21 cellular contexts compared by ENCODE assay signal in the genomic region with DNA sequence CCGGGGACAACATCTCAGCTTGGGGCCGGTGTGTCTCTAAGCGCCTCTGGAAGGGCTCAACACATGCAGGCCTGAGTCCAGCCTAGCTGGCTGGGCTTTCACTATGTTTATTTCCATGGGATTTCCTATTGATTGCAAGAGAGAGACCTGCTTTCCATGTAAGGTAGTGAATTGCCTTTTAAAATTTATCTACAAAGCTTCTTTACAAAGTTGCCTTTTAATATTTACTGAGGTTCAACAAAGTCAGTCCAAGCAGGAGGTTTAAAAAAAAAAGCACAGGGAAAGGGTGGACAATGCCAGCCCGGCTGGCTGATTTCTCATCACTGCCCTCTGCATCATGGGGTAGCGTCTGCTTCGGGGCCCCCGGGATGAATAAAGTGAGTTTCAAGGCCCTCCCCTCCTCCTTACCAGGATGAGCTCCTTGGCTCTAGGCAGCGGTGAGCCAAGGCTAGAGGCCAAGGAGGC. TPM values are rescaled to one million over a fixed set of nuclear protein-coding genes. Genes with fewer than 3 reads are reported as not detected.
A peak's percentile ranks its signal among the peaks of the same experiment; 100 is the strongest.
DNase-seq lines count a peak whose midpoint lies in the region; ATAC-seq and TF ChIP-seq lines count a peak whose summit lies in the region.
"Had no signal": no experiment of that assay in that cellular context is flagged by ENCODE, and none has a peak within 500 bp of the region (broad histone marks: within the 10 kb centered on the region; RNA-seq: fewer than 3 reads in every experiment).

No MANE protein-coding gene starts in this region.

- no peak overlapping the region for H2AFZ ChIP-seq in SK-N-SH (ENCODE audit: low read depth)
- H2AFZ ChIP-seq: GM23248 had no signal

- H3K27me3 Mint-ChIP-seq in CD4-positive, CD25-positive, alpha-beta regulatory T cell = no peaks in the 10 kb centered on the region
- no peaks in the 10 kb centered on the region for H3K27me3 Mint-ChIP-seq in effector memory CD8-positive, alpha-beta T cell
- no peaks in the 10 kb centered on the region for H3K27me3 Mint-ChIP-seq in progenitor cell of endocrine pancreas
- no peaks in the 10 kb centered on the region for H3K27me3 Mint-ChIP-seq in T-helper 2 cell treated with Interferon-gamma antibody and Interleukin-4, amounts not matched to agents 5 μg/mL and 100 μg/mL, for 36 hours (ENCODE audit: low read depth)

- peaks cover 5% of the 10 kb centered on the region for H3F3A ChIP-seq in SK-N-SH (replicated peaks; ENCODE audit: insufficient read depth)

- peak overlapping the region in 2 of 3 donors; percentile 36 to 49 for H3K27ac Mint-ChIP-seq in CD4-positive, CD25-positive, alpha-beta regulatory T cell
- peak overlapping the region; percentile 68 to 71 for H3K27ac Mint-ChIP-seq in effector memory CD8-positive, alpha-beta T cell
- peak overlapping the region; percentile 37 for H3K27ac Mint-ChIP-seq in progenitor cell of endocrine pancreas
- H3K27ac Mint-ChIP-seq in T-helper 2 cell treated with Interferon-gamma antibody and Interleukin-4, amounts not matched to agents 5 μg/mL and 100 μg/mL, for 36 hours = no peak overlapping the region
- H3K27ac Mint-ChIP-seq: HFFc6, IgD-negative memory B cell had no signal

- TF ChIP-seq CTCF in RWPE1 (conservative IDR thresholded peaks at IDR 0.05; ENCODE audit: low read depth) (no peak), progenitor cell of endocrine pancreas (IDR thresholded peaks at IDR 0.05; ENCODE audit: unreplicated experiment) (no peak), SK-N-SH (IDR thresholded peaks at IDR 0.05) (no peak)

- DNase-seq in CD4-positive, CD25-positive, alpha-beta regulatory T cell = no peak
- DNase-seq in RWPE1 (ENCODE audit: low spot score) = no peak
- no peak for DNase-seq in effector memory CD8-positive, alpha-beta T cell
- DNase-seq in progenitor cell of endocrine pancreas (ENCODE audit: low spot score, unreplicated experiment) = no peak
- DNase-seq in SK-N-SH = no peak
- no peak for DNase-seq in activated gamma-delta T cell treated with Interleukin-2 at 50 U/mL for 16 hours
- no peak for DNase-seq in T-helper 2 cell treated with Interferon-gamma antibody and Interleukin-4, amounts not matched to agents 5 μg/mL and 100 μg/mL, for 36 hours (ENCODE audit: low spot score)
- DNase-seq: 8988T, GM23248, H9, HFFc6, NCI-H1048, NCI-H1694 treated with DMSO at 0.1 percent for 48 hours, NCI-H2081, NCI-H2171, NCI-H226, NCI-H510A, SJCRH30 had no signal

- no peaks in the 10 kb centered on the region for H4K20me1 ChIP-seq in SK-N-SH (ENCODE audit: insufficient read depth)

- no peak overlapping the region for H3K27ac ChIP-seq in CD4-positive, CD25-positive, alpha-beta regulatory T cell (ENCODE audit: insufficient read depth, low read length, poor library complexity, severe bottlenecking)
- H3K27ac ChIP-seq in RWPE1 = peak overlapping the region; percentile 8
- no peak overlapping the region for H3K27ac ChIP-seq in SK-N-SH (ENCODE audit: low read depth in 2 of 2, low read length in 1 of 2)
- H3K27ac ChIP-seq: GM23248, HL-60, SJCRH30 had no signal

- WGBS in SK-N-SH (ENCODE audit: low lambda C conversion rate) = 48% methylated on average over 8 of the region's 8 CpGs

- H3K4me3 Mint-ChIP-seq in CD4-positive, CD25-positive, alpha-beta regulatory T cell = no peak overlapping the region
- H3K4me3 Mint-ChIP-seq in effector memory CD8-positive, alpha-beta T cell = no peak overlapping the region
- no peak overlapping the region for H3K4me3 Mint-ChIP-seq in progenitor cell of endocrine pancreas (ENCODE audit: low read depth)
- H3K4me3 Mint-ChIP-seq in T-helper 2 cell treated with Interferon-gamma antibody and Interleukin-4, amounts not matched to agents 5 μg/mL and 100 μg/mL, for 36 hours = no peak overlapping the region
- H3K4me3 Mint-ChIP-seq: H9, HFFc6, IgD-negative memory B cell had no signal

- H3K79me2 ChIP-seq in SK-N-SH (ENCODE audit: insufficient read depth) = no peaks in the 10 kb centered on the region

- no peaks in the 10 kb centered on the region for H3K36me3 ChIP-seq in CD4-positive, CD25-positive, alpha-beta regulatory T cell (ENCODE audit: control insufficient read depth, insufficient read depth, low read length)
- no peaks in the 10 kb centered on the region for H3K36me3 ChIP-seq in SK-N-SH (replicated peaks in 1 of 2; ENCODE audit: control insufficient read depth in 1 of 2, insufficient read depth in 2 of 2, low read length in 1 of 2)
- H3K36me3 ChIP-seq: SJCRH30 had no signal

- no peaks in the 10 kb centered on the region for H3K4me1 ChIP-seq in CD4-positive, CD25-positive, alpha-beta regulatory T cell (ENCODE audit: control insufficient read depth, insufficient read depth, low read length, poor library complexity, severe bottlenecking)
- H3K4me1 ChIP-seq in SK-N-SH (ENCODE audit: control insufficient read depth in 1 of 2, insufficient read depth in 2 of 2, low read depth in 1 of 2, low read length in 1 of 2) = no peaks in the 10 kb centered on the region
- H3K4me1 ChIP-seq: SJCRH30 had no signal

- no peak for TF ChIP-seq EP300 in SK-N-SH (IDR thresholded peaks at IDR 0.05; ENCODE audit: borderline replicate concordance in 1 of 2, low read depth in 1 of 2, low read length in 1 of 2)

- POLR2A ChIA-PET in RWPE1 (lab: Yijun Ruan, JAX; ENCODE audit: low non-redundant PET) (no interaction called here), SK-N-SH (lab: Yijun Ruan, JAX) (no interaction called here)

- no peaks in the 10 kb centered on the region for H3K9me3 Mint-ChIP-seq in CD4-positive, CD25-positive, alpha-beta regulatory T cell
- no peaks in the 10 kb centered on the region for H3K9me3 Mint-ChIP-seq in effector memory CD8-positive, alpha-beta T cell
- H3K9me3 Mint-ChIP-seq in progenitor cell of endocrine pancreas (ENCODE audit: low read depth) = no peaks in the 10 kb centered on the region
- no peaks in the 10 kb centered on the region for H3K9me3 Mint-ChIP-seq in T-helper 2 cell treated with Interferon-gamma antibody and Interleukin-4, amounts not matched to agents 5 μg/mL and 100 μg/mL, for 36 hours
- H3K9me3 Mint-ChIP-seq: H9, HFFc6, IgD-negative memory B cell had no signal

- H3K4me2 ChIP-seq in SK-N-SH = no peak overlapping the region

- H3K27me3 ChIP-seq in CD4-positive, CD25-positive, alpha-beta regulatory T cell (ENCODE audit: control insufficient read depth, insufficient read depth, low read length) = no peaks in the 10 kb centered on the region
- peaks cover 18% of the 10 kb centered on the region for H3K27me3 ChIP-seq in SK-N-SH (ENCODE audit: insufficient read depth)
- H3K27me3 ChIP-seq: SJCRH30 had no signal

- no peaks in the 10 kb centered on the region for H3K4me1 Mint-ChIP-seq in CD4-positive, CD25-positive, alpha-beta regulatory T cell
- no peaks in the 10 kb centered on the region for H3K4me1 Mint-ChIP-seq in effector memory CD8-positive, alpha-beta T cell (ENCODE audit: low read depth in 2 of 2)
- H3K4me1 Mint-ChIP-seq in progenitor cell of endocrine pancreas (ENCODE audit: low read depth) = no peaks in the 10 kb centered on the region
- H3K4me1 Mint-ChIP-seq in T-helper 2 cell treated with Interferon-gamma antibody and Interleukin-4, amounts not matched to agents 5 μg/mL and 100 μg/mL, for 36 hours (ENCODE audit: low read depth) = no peaks in the 10 kb centered on the region
- H3K4me1 Mint-ChIP-seq: IgD-negative memory B cell had no signal

- no peak overlapping the region for H3K9ac ChIP-seq in SK-N-SH
- H3K9ac ChIP-seq: GM23248 had no signal

- H3K9me3 ChIP-seq in CD4-positive, CD25-positive, alpha-beta regulatory T cell (ENCODE audit: control insufficient read depth in 2 of 2, low read length in 2 of 2) = no peaks in the 10 kb centered on the region
- no peaks in the 10 kb centered on the region for H3K9me3 ChIP-seq in SK-N-SH
- H3K9me3 ChIP-seq: SJCRH30 had no signal

- no peak for ATAC-seq in CD4-positive, CD25-positive, alpha-beta regulatory T cell (ENCODE audit: low read depth in 2 of 2)
- ATAC-seq in effector memory CD8-positive, alpha-beta T cell (replicated peaks) = no peak
- no peak for ATAC-seq in GM18498 (IDR thresholded peaks at IDR 0.05; ENCODE audit: unreplicated experiment)

- CTCF ChIA-PET in RWPE1 (lab: Yijun Ruan, JAX) (no interaction called here), SK-N-SH (lab: Yijun Ruan, JAX) (interaction anchor here (0.8 to 4.5 kb wide), 5 partner anchors 14 to 90 kb away, joined by 3 to 17 read pairs (median 4); no protein-coding TSS in a partner anchor)

- no peak overlapping the region for H3K4me3 ChIP-seq in CD4-positive, CD25-positive, alpha-beta regulatory T cell (ENCODE audit: low read depth, low read length)
- H3K4me3 ChIP-seq in SK-N-SH (ENCODE audit: low read depth in 2 of 2, low read length in 1 of 2) = no peak overlapping the region
- H3K4me3 ChIP-seq: GM23248, SJCRH30 had no signal

- no peak for TF ChIP-seq RAD21 in SK-N-SH (IDR thresholded peaks at IDR 0.05; ENCODE audit: low read length)

- H3K36me3 Mint-ChIP-seq in CD4-positive, CD25-positive, alpha-beta regulatory T cell = peaks cover 7% of the 10 kb centered on the region
- H3K36me3 Mint-ChIP-seq in effector memory CD8-positive, alpha-beta T cell (ENCODE audit: insufficient read depth) = peaks cover 3% of the 10 kb centered on the region
- peaks cover 24% of the 10 kb centered on the region for H3K36me3 Mint-ChIP-seq in progenitor cell of endocrine pancreas (ENCODE audit: insufficient read depth)
- H3K36me3 Mint-ChIP-seq in T-helper 2 cell treated with Interferon-gamma antibody and Interleukin-4, amounts not matched to agents 5 μg/mL and 100 μg/mL, for 36 hours (ENCODE audit: low read depth) = no peaks in the 10 kb centered on the region
- H3K36me3 Mint-ChIP-seq: IgD-negative memory B cell had no signal

- H3K9me2 ChIP-seq in SK-N-SH = no peaks in the 10 kb centered on the region

TF ChIP-seq in SK-N-SH, 30 proteins besides CTCF, POLR2A, EP300 and RAD21 (continues in another document):
- TF ChIP-seq RCOR1 (IDR thresholded peaks at IDR 0.05; ENCODE audit: low read length) = no peak
- TF ChIP-seq RFX5 (IDR thresholded peaks at IDR 0.05; ENCODE audit: low read length) = no peak

RNA-seq across cellular contexts. Expression of a gene that starts 15.8 kb away (rescaled TPM):
- total RNA-seq in CD4-positive, CD25-positive, alpha-beta regulatory T cell = 9.3 TPM
- 1 to 10 TPM; 3.1 to 4.5 (median 3.9) TPM for polyA plus RNA-seq in CD4-positive, CD25-positive, alpha-beta regulatory T cell
- 147 and 160 TPM in 2 replicates for total RNA-seq in progenitor cell of endocrine pancreas
- 1.7 and 2.3 TPM in 2 replicates for polyA plus RNA-seq in SK-N-SH (2012; rRNA removed)
- polyA plus RNA-seq in SK-N-SH (2012; cell fraction: cytosol; rRNA removed) = 0.97 and 1.9 TPM in 2 replicates
- 10.0 and 17.5 TPM in 2 replicates for polyA plus RNA-seq in SK-N-SH (2012; cell fraction: nucleus; rRNA removed)

RNA-seq across cellular contexts. Expression of a gene that starts 35.9 kb away (rescaled TPM):
- not detected for total RNA-seq in CD4-positive, CD25-positive, alpha-beta regulatory T cell
- not detected for polyA plus RNA-seq in CD4-positive, CD25-positive, alpha-beta regulatory T cell
- total RNA-seq in progenitor cell of endocrine pancreas = 18.4 and 21.0 TPM in 2 replicates
- 2.6 and 3.3 TPM in 2 replicates for polyA plus RNA-seq in SK-N-SH (2012; rRNA removed)
- 0.95 and 1.2 TPM in 2 replicates for polyA plus RNA-seq in SK-N-SH (2012; cell fraction: cytosol; rRNA removed)
- 9.8 and 10.4 TPM in 2 replicates for polyA plus RNA-seq in SK-N-SH (2012; cell fraction: nucleus; rRNA removed)

RNA-seq across cellular contexts. Expression of a gene that starts 49.0 kb away (rescaled TPM):
- 1,009 TPM for total RNA-seq in CD4-positive, CD25-positive, alpha-beta regulatory T cell
- 100 to 1,000 TPM; 608 to 773 (median 661) TPM for polyA plus RNA-seq in CD4-positive, CD25-positive, alpha-beta regulatory T cell
- total RNA-seq in progenitor cell of endocrine pancreas = 469 and 507 TPM in 2 replicates
- polyA plus RNA-seq in SK-N-SH (2012; rRNA removed) = 479 and 519 TPM in 2 replicates
- polyA plus RNA-seq in SK-N-SH (2012; cell fraction: cytosol; rRNA removed) = 268 and 361 TPM in 2 replicates
- polyA plus RNA-seq in SK-N-SH (2012; cell fraction: nucleus; rRNA removed) = 542 and 572 TPM in 2 replicates

Comparison
In these comparisons a context has a peak if more than half of its experiments do, and no peak if none do; other contexts are left out.
1. RNA of a gene that starts 15.8 kb away (total RNA-seq): 147 to 160 TPM in progenitor cell of endocrine pancreas; 9.3 TPM in CD4-positive, CD25-positive, alpha-beta regulatory T cell (single experiment); every median in the first group is over 10 times any median in the second.
2. RNA of a gene that starts 35.9 kb away (total RNA-seq): 18.4 to 21.0 TPM in progenitor cell of endocrine pancreas; not detected in CD4-positive, CD25-positive, alpha-beta regulatory T cell (single experiment); every median in the first group is over 10 times any median in the second.